In the genomic region with DNA sequence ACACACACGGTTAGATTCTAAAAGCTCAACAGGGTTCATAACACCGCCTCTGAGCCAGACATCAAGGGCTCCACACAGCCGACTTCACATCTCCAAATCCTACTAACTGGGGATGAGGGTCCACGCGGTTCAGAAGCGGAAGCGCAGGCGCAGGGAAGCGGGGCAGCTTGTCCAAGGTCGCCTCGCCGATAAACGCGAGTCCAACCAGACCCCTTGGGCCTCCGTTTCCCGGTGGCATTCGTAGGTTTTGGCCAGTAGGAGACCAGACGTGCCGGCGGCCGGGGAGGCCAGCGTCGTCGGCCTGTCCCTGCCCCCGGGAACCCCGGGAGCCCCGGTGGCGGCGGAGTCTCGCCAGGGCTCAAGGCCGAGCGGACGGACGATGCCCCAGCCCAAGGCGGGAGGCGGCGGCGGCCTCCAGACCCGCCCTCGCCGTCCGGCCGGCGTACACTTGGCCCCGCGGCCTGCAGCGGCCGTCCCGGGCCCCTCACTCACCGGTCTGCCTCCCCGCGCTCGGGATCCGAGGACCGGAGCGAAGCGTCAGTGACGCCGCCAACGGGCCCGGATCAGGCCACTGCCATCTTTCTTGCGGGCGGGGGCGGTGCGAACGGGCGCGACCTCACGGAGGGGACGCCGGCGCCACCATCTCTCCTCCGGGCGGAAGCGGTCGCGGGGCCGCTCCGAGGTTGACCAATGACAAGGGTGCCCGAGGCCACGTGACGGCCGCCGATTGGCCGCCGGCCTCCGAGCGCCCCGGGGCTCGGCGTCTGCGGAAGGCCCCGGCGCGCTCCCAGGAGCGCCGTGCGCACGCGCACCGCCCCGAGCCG, we compare ENCODE assay signal across 8 cellular contexts. TPM values are rescaled to one million over a fixed set of nuclear protein-coding genes. Genes with fewer than 3 reads are reported as not detected.
DNase-seq lines count a peak whose midpoint lies in the region; ATAC-seq and TF ChIP-seq lines count a peak whose summit lies in the region.

A gene with protein sequence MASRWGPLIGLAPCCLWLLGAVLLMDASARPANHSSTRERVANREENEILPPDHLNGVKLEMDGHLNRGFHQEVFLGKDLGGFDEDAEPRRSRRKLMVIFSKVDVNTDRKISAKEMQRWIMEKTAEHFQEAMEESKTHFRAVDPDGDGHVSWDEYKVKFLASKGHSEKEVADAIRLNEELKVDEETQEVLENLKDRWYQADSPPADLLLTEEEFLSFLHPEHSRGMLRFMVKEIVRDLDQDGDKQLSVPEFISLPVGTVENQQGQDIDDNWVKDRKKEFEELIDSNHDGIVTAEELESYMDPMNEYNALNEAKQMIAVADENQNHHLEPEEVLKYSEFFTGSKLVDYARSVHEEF (minus strand): TSS at position 602 of the 824 bp plus-strand sequence. CDS start 3,229 bp downstream, outside the sequence.

- H3K4me3 ChIP-seq in OCI-LY3 (ENCODE audit: low read length): peak within 1 kb of the TSS; percentile 96

- H2AFZ ChIP-seq in OCI-LY3 (ENCODE audit: low read depth, low read length): no peak within 1 kb of the TSS

- H3K27me3 Mint-ChIP-seq in endothelial cell (ENCODE audit: unreplicated experiment) (peaks cover 15% of the 10 kb centered on the region), mesothelial cell of epicardium (ENCODE audit: low read depth) (no peaks in the 10 kb centered on the region)

- peaks cover 74% of the 10 kb centered on the region for H3K79me2 ChIP-seq in OCI-LY3 (ENCODE audit: low read length)

- H3K9ac ChIP-seq in OCI-LY3 (ENCODE audit: low read length): peak within 1 kb of the TSS; percentile 94

- H3K9me3 ChIP-seq in OCI-LY3 (ENCODE audit: insufficient read depth, low read length): no peaks in the 10 kb centered on the region

- H3K36me3 ChIP-seq in OCI-LY3 (replicated peaks; ENCODE audit: low read depth, low read length): peaks cover 43% of the 10 kb centered on the region

- H3K4me2 ChIP-seq in OCI-LY3 (ENCODE audit: low read length): peak within 1 kb of the TSS; percentile 94

- H3K4me1 Mint-ChIP-seq in endothelial cell (ENCODE audit: unreplicated experiment) (peaks cover 22% of the 10 kb centered on the region), mesothelial cell of epicardium (peaks cover 24% of the 10 kb centered on the region)

- H3K4me3 Mint-ChIP-seq in endothelial cell (ENCODE audit: unreplicated experiment) (peak within 1 kb of the TSS; percentile 97), mesothelial cell of epicardium (peak within 1 kb of the TSS; percentile 84)

- H3K4me1 ChIP-seq in OCI-LY3 (ENCODE audit: low read length): peaks cover 16% of the 10 kb centered on the region

- H3K27ac ChIP-seq in OCI-LY3 (ENCODE audit: low read length): peak within 1 kb of the TSS; percentile 59

- no peaks in the 10 kb centered on the region for H3K27me3 ChIP-seq in OCI-LY3 (ENCODE audit: low read depth, low read length)

- peak; percentile 86 for ATAC-seq in GM21528 (IDR thresholded peaks at IDR 0.05; ENCODE audit: low FRiP score, unreplicated experiment)

- H3K9me3 Mint-ChIP-seq in endothelial cell (ENCODE audit: unreplicated experiment): no peaks in the 10 kb centered on the region
- H3K9me3 Mint-ChIP-seq in mesothelial cell of epicardium: peaks cover 4% of the 10 kb centered on the region

- DNase-seq in DMS 273 (lab: John Stamatoyannopoulos, UW; ENCODE audit: unreplicated experiment) (peak; percentile 98), HuH-7.5 (ENCODE audit: low spot score) (peak; percentile 100), endothelial cell (ENCODE audit: low spot score) (peak; percentile 94), mesothelial cell of epicardium (ENCODE audit: low spot score in 2 of 2, unreplicated experiment in 2 of 2) (peak; percentile 94 to 96)
- peak; percentile 97 for DNase-seq in activated CD8-positive, alpha-beta memory T cell treated with anti-CD3 and anti-CD28 coated beads, Interleukin-2, amount 50 U/mL, for 48 hours
- peak; percentile 90 to 95 for DNase-seq in stimulated activated CD8-positive, alpha-beta memory T cell treated with anti-CD3 and anti-CD28 coated beads, Interleukin-15, amount 100 ng/mL, for 4 hours (ENCODE audit: low read depth in 2 of 2)

- H3K36me3 Mint-ChIP-seq in endothelial cell (ENCODE audit: low read depth, unreplicated experiment) (peaks cover 11% of the 10 kb centered on the region), mesothelial cell of epicardium (peaks cover 15% of the 10 kb centered on the region)

- H3K27ac Mint-ChIP-seq in endothelial cell (ENCODE audit: unreplicated experiment) (peak within 1 kb of the TSS; percentile 88), mesothelial cell of epicardium (peak within 1 kb of the TSS; percentile 94)

- no peak for TF ChIP-seq CTCF in OCI-LY3 (IDR thresholded peaks at IDR 0.05; ENCODE audit: low read depth, low read length)
- peak; percentile 12 for TF ChIP-seq CTCF in endothelial cell (IDR thresholded peaks at IDR 0.05; ENCODE audit: unreplicated experiment)
- TF ChIP-seq CTCF in mesothelial cell of epicardium (IDR thresholded peaks at IDR 0.05; ENCODE audit: unreplicated experiment): no peak

- peaks cover 10% of the 10 kb centered on the region; the same call in 1 of the 2 replicates for H4K20me1 ChIP-seq in OCI-LY3 (ENCODE audit: insufficient read depth, low read length)

RNA-seq across cellular contexts. Expression of the gene that starts here (rescaled TPM):
- total RNA-seq in endothelial cell (ENCODE audit: unreplicated experiment): 130 TPM
- 103 to 110 TPM (median 108 TPM) in 3 replicates for total RNA-seq in mesothelial cell of epicardium

Comparison
In these comparisons a context has a peak if more than half of its experiments do, and no peak if none do; other contexts are left out.
1. Peak in every context shown above with its lines: DNase-seq, ATAC-seq, H3K4me3 ChIP-seq and H3K27ac ChIP-seq.